In genomic region chr3:26963356-26963742, GRCh38 we compare ENCODE assay signal across 1 cellular context.
TF ChIP-seq lines count a peak whose summit lies in the region.

No MANE protein-coding gene starts in this region.

TF ChIP-seq in H1, 55 proteins besides CTCF, POLR2A, EP300 and RAD21 (continued from another document):
- TF ChIP-seq POLR2AphosphoS5 (IDR thresholded peaks at IDR 0.05; ENCODE audit: low read depth, low read length) (no peak), TAF7 (optimal IDR thresholded peaks at IDR 0.05; ENCODE audit: borderline replicate concordance, low read depth, low read length) (no peak), CHD7 (IDR thresholded peaks at IDR 0.05; ENCODE audit: insufficient replicate concordance, low read length) (no peak), EZH2 (IDR thresholded peaks at IDR 0.05; ENCODE audit: low read depth, low read length, severe bottlenecking) (no peak), YY1 (IDR thresholded peaks at IDR 0.05; ENCODE audit: low read depth, low read length) (no peak), CTBP2 (IDR thresholded peaks at IDR 0.05; ENCODE audit: borderline replicate concordance, insufficient read depth, insufficient read length, low read length) (no peak)
